ENCODE assay signal across 1 cellular context in the genomic region with DNA sequence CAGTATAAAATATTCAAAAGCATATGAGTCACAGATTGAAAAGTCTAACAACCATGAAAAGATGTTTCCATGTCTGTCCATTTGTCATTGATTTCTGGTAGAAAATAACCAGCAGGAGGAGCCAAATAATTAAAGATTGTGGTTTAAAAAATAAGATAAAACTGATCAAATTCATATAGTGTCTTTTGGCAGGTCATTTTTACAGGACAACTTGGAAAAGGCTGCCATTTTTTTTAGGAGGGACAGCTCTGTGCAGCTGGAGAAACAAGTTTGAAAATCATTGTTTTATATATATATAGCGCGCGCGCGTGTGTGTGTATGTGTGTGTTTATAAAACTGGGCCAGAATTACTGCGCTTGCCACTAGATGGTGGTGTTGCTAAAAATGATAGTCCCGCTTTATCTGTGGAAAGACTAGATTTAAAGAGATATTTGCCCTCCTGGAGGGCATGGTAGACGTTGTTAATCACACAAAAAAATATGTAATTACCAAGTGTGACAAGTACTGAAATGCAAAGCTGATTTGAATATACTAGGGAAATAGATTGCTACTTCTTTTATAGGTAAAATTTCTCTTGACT.
TF ChIP-seq lines count a peak whose summit lies in the region.

No MANE protein-coding gene starts in this region.

TF ChIP-seq in neural cell, 6 proteins besides CTCF, POLR2A, EP300 and RAD21 (continued from another document):
- TF ChIP-seq, protein P1, sequence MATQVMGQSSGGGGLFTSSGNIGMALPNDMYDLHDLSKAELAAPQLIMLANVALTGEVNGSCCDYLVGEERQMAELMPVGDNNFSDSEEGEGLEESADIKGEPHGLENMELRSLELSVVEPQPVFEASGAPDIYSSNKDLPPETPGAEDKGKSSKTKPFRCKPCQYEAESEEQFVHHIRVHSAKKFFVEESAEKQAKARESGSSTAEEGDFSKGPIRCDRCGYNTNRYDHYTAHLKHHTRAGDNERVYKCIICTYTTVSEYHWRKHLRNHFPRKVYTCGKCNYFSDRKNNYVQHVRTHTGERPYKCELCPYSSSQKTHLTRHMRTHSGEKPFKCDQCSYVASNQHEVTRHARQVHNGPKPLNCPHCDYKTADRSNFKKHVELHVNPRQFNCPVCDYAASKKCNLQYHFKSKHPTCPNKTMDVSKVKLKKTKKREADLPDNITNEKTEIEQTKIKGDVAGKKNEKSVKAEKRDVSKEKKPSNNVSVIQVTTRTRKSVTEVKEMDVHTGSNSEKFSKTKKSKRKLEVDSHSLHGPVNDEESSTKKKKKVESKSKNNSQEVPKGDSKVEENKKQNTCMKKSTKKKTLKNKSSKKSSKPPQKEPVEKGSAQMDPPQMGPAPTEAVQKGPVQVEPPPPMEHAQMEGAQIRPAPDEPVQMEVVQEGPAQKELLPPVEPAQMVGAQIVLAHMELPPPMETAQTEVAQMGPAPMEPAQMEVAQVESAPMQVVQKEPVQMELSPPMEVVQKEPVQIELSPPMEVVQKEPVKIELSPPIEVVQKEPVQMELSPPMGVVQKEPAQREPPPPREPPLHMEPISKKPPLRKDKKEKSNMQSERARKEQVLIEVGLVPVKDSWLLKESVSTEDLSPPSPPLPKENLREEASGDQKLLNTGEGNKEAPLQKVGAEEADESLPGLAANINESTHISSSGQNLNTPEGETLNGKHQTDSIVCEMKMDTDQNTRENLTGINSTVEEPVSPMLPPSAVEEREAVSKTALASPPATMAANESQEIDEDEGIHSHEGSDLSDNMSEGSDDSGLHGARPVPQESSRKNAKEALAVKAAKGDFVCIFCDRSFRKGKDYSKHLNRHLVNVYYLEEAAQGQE (IDR thresholded peaks at IDR 0.05; ENCODE audit: borderline replicate concordance) = no peak
- TF ChIP-seq SMC3 (conservative IDR thresholded peaks at IDR 0.05; ENCODE audit: poor library complexity) = peak; percentile 93
